30 cellular contexts compared by ENCODE assay signal in the genomic region with DNA sequence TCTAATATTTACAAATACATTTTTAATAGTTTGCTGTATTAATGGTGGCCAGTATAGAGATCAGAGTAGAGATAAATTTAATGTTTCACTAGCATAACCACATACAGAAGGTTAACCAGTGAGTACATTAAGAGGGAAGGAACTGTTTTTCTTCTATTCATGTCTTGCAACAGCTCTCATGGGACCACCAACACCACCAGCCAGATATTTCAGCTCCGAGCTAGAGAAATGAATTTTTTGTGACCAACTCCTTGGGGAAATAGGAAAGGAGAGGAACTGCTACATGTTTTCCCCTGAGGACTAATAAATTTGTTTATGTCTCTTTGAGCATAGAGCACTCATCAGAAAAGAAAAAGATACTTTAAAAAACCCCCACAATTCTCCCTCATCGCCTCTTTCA.
DNase-seq lines count a peak whose midpoint lies in the region; ATAC-seq lines count a peak whose summit lies in the region.
"Had no signal": no experiment of that assay in that cellular context is flagged by ENCODE, and none has a peak within 500 bp of the region (broad histone marks: within the 10 kb centered on the region; RNA-seq: fewer than 3 reads in every experiment).

No MANE protein-coding gene starts in this region.

- 0 out of 2 replicates have a peak overlapping the region, but pooled peaks have one; percentile 6 for H3K4me2 ChIP-seq in BLaER1
- H3K4me2 ChIP-seq: A549 had no signal

- no peaks in the 10 kb centered on the region for H3K9me3 ChIP-seq in BLaER1
- H3K9me3 ChIP-seq: A549, adrenal gland, right atrium auricular region, upper lobe of right lung had no signal

- no peak overlapping the region for H3K27ac ChIP-seq in BLaER1
- H3K27ac ChIP-seq: A549, adrenal gland, right atrium auricular region, upper lobe of right lung had no signal

- H3K36me3 ChIP-seq in BLaER1: no peaks in the 10 kb centered on the region
- H3K36me3 ChIP-seq: adrenal gland, right atrium auricular region, upper lobe of right lung had no signal

- peaks cover 5% of the 10 kb centered on the region; the same call in 1 of the 2 replicates for H3K4me1 ChIP-seq in BLaER1
- H3K4me1 ChIP-seq: A549, adrenal gland, right atrium auricular region, upper lobe of right lung had no signal

- H3K9ac ChIP-seq in BLaER1: no peak overlapping the region

- DNase-seq in germinal center (ENCODE audit: low spot score) (peak; percentile 38), inferior parietal cortex (ENCODE audit: extremely low spot score) (no peak)
- DNase-seq in activated effector memory CD4-positive, alpha-beta T cell treated with Interleukin-2 at 50 U/mL for 16 hours: no peak
- DNase-seq: activated CD4-positive, alpha-beta T cell treated with anti-CD3 and anti-CD28 coated beads for 4 hours; activated CD8-positive, alpha-beta T cell treated with anti-CD3 and anti-CD28 coated beads, Interleukin-2, amount 10 ng/mL, durations not matched to agents 7 days and 5 days; activated naive CD4-positive, alpha-beta T cell treated with anti-CD3 and anti-CD28 coated beads, Interleukin-2, amount 10 ng/mL, durations not matched to agents 7 days and 5 days; adrenal gland; CD8-positive, alpha-beta memory T cell; dermis blood vessel endothelial cell; endodermal cell; H7; kidney; left ventricle myocardium superior; NCI-H1092 treated with DMSO at 0.1 percent for 48 hours; NCI-H187 treated with DMSO at 0.1 percent for 48 hours; NCI-H526 treated with DMSO at 0.1 percent for 48 hours; posterior cingulate gyrus; SHP77; small intestine; stimulated activated naive CD8-positive, alpha-beta T cell treated with anti-CD3 and anti-CD28 coated beads, Interleukin-15, Interleukin-2, amounts not matched to agents 100 U/mL and 50 U/mL, for 24 hours; SW 1271; upper lobe of right lung had no signal

- ATAC-seq in GM19397 (IDR thresholded peaks at IDR 0.05; ENCODE audit: unreplicated experiment) (peak; percentile 27), HG03571 (IDR thresholded peaks at IDR 0.05; ENCODE audit: unreplicated experiment) (peak; percentile 22), GM19455 (IDR thresholded peaks at IDR 0.05; ENCODE audit: unreplicated experiment) (no peak), HG02870 (IDR thresholded peaks at IDR 0.05; ENCODE audit: unreplicated experiment) (no peak)
- ATAC-seq: A549; activated CD8-positive, alpha-beta T cell treated with anti-CD3 and anti-CD28 coated beads, Interleukin-2, amount 10 ng/mL, durations not matched to agents 7 days and 5 days; left ventricle myocardium superior; Panc1; stimulated activated naive CD8-positive, alpha-beta T cell treated with anti-CD3 and anti-CD28 coated beads, Interleukin-15, Interleukin-2, amounts not matched to agents 100 U/mL and 50 U/mL, for 24 hours; upper lobe of right lung had no signal

- no peak overlapping the region for H3K4me3 ChIP-seq in BLaER1
- H3K4me3 ChIP-seq: A549, adrenal gland, right atrium auricular region, upper lobe of right lung had no signal

- no peaks in the 10 kb centered on the region for H3K27me3 ChIP-seq in BLaER1
- H3K27me3 ChIP-seq: adrenal gland, right atrium auricular region, upper lobe of right lung had no signal

- H4K20me1 ChIP-seq in BLaER1: no peaks in the 10 kb centered on the region

Comparison
In these comparisons a context has a peak if more than half of its experiments do, and no peak if none do; other contexts are left out.
1. ATAC-seq: peak in GM19397 (single experiment) and HG03571 (single experiment); none in GM19455 (single experiment) and HG02870 (single experiment).